10 cellular contexts compared by ENCODE assay signal in genomic region chrX:66012094-66012534, GRCh38. TPM values are rescaled to one million over a fixed set of nuclear protein-coding genes. Genes with fewer than 3 reads are reported as not detected.
A peak's percentile ranks its signal among the peaks of the same experiment; 100 is the strongest.
DNase-seq lines count a peak whose midpoint lies in the region; ATAC-seq lines count a peak whose summit lies in the region.
"Had no signal": no experiment of that assay in that cellular context is flagged by ENCODE, and none has a peak within 500 bp of the region (broad histone marks: within the 10 kb centered on the region; RNA-seq: fewer than 3 reads in every experiment).

No MANE protein-coding gene starts in this region.

- no peaks in the 10 kb centered on the region; the same call in 1 of the 2 replicates for H3K9me3 ChIP-seq in BLaER1

- no peaks in the 10 kb centered on the region for H3K9me3 Mint-ChIP-seq in activated T-helper 1 cell treated with anti-CD3 and anti-CD28 coated beads, Interleukin-12 subunit alpha, Interleukin-12 subunit beta, Interleukin-2, Interleukin-4 antibody, amounts not matched to agents 30 ng/mL and 10 ng/mL and 1 ng/mL, durations not matched to agents 14 hours and 24 hours and 36 hours

- H3K27me3 ChIP-seq in BLaER1, result 0 out of 2 replicates have a peak, but pooled peaks cover 7% of the 10 kb centered on the region

- peaks cover 9% of the 10 kb centered on the region for H3K36me3 Mint-ChIP-seq in activated T-helper 1 cell treated with anti-CD3 and anti-CD28 coated beads, Interleukin-12 subunit alpha, Interleukin-12 subunit beta, Interleukin-2, Interleukin-4 antibody, amounts not matched to agents 30 ng/mL and 10 ng/mL and 1 ng/mL, durations not matched to agents 14 hours and 24 hours and 36 hours (ENCODE audit: low read depth)

- H3K4me2 ChIP-seq in BLaER1, result peak overlapping the region; percentile 85

- DNase-seq in activated T-helper 1 cell treated with anti-CD3 and anti-CD28 coated beads, Interleukin-12 subunit alpha, Interleukin-12 subunit beta, Interleukin-2, Interleukin-4 antibody, amounts not matched to agents 30 ng/mL and 10 ng/mL and 1 ng/mL, durations not matched to agents 14 hours and 24 hours and 36 hours (ENCODE audit: low spot score), result peak; percentile 16
- no peak for DNase-seq in NCI-H446 treated with DMSO at 0.1 percent for 48 hours (lab: John Stamatoyannopoulos, UW)
- no peak for DNase-seq in stimulated activated naive CD4-positive, alpha-beta T cell treated with Interleukin-2 at 50 U/mL for 16 hours (lab: John Stamatoyannopoulos, UW)
- DNase-seq in NCI-H524 treated with DMSO at 0.1 percent for 48 hours (lab: John Stamatoyannopoulos, UW), result no peak
- DNase-seq in middle frontal gyrus (ENCODE audit: extremely low spot score, low spot score), result no peak

- H3K4me1 Mint-ChIP-seq in activated T-helper 1 cell treated with anti-CD3 and anti-CD28 coated beads, Interleukin-12 subunit alpha, Interleukin-12 subunit beta, Interleukin-2, Interleukin-4 antibody, amounts not matched to agents 30 ng/mL and 10 ng/mL and 1 ng/mL, durations not matched to agents 14 hours and 24 hours and 36 hours (ENCODE audit: low read depth), result peaks cover 58% of the 10 kb centered on the region

- peak overlapping the region; percentile 83 for H3K27ac Mint-ChIP-seq in activated T-helper 1 cell treated with anti-CD3 and anti-CD28 coated beads, Interleukin-12 subunit alpha, Interleukin-12 subunit beta, Interleukin-2, Interleukin-4 antibody, amounts not matched to agents 30 ng/mL and 10 ng/mL and 1 ng/mL, durations not matched to agents 14 hours and 24 hours and 36 hours

- no peaks in the 10 kb centered on the region for H4K20me1 ChIP-seq in BLaER1

- intact Hi-C loops in activated T-helper 1 cell treated with anti-CD3 and anti-CD28 coated beads, Interleukin-12 subunit alpha, Interleukin-12 subunit beta, Interleukin-2, Interleukin-4 antibody, amounts not matched to agents 30 ng/mL and 10 ng/mL and 1 ng/mL, durations not matched to agents 14 hours and 24 hours and 36 hours (cut with micrococcal nuclease), result loop anchor here (1.0 kb wide), 1 partner anchor 9 kb away; no protein-coding TSS in a partner anchor

- no peak overlapping the region for H3K4me3 ChIP-seq in BLaER1
- H3K4me3 ChIP-seq: skin epidermis had no signal

- H3K9ac ChIP-seq in BLaER1, result no peak overlapping the region

- H3K4me1 ChIP-seq in BLaER1, result peaks cover 54% of the 10 kb centered on the region

- peak overlapping the region; percentile 26 for H3K4me3 Mint-ChIP-seq in activated T-helper 1 cell treated with anti-CD3 and anti-CD28 coated beads, Interleukin-12 subunit alpha, Interleukin-12 subunit beta, Interleukin-2, Interleukin-4 antibody, amounts not matched to agents 30 ng/mL and 10 ng/mL and 1 ng/mL, durations not matched to agents 14 hours and 24 hours and 36 hours

- no peaks in the 10 kb centered on the region for H3K36me3 ChIP-seq in BLaER1

- no peaks in the 10 kb centered on the region for H3K27me3 Mint-ChIP-seq in activated T-helper 1 cell treated with anti-CD3 and anti-CD28 coated beads, Interleukin-12 subunit alpha, Interleukin-12 subunit beta, Interleukin-2, Interleukin-4 antibody, amounts not matched to agents 30 ng/mL and 10 ng/mL and 1 ng/mL, durations not matched to agents 14 hours and 24 hours and 36 hours (ENCODE audit: insufficient read depth)

- H3K27ac ChIP-seq in BLaER1, result peak overlapping the region; percentile 87

- ATAC-seq in GM19372 (IDR thresholded peaks at IDR 0.05; ENCODE audit: low read depth, unreplicated experiment) (peak; percentile 42), HG03378 (IDR thresholded peaks at IDR 0.05; ENCODE audit: unreplicated experiment) (peak; percentile 47)

RNA-seq across cellular contexts. Expression of gene VSIG4, which starts 27.8 kb away (rescaled TPM):
- not detected in 2 replicates for total RNA-seq in activated T-helper 1 cell treated with anti-CD3 and anti-CD28 coated beads, Interleukin-12 subunit alpha, Interleukin-12 subunit beta, Interleukin-2, Interleukin-4 antibody, amounts not matched to agents 30 ng/mL and 10 ng/mL and 1 ng/mL, durations not matched to agents 14 hours and 24 hours and 36 hours
- total RNA-seq: LHCN-M2 had no signal
